Comparison of ENCODE assay signal across 15 cellular contexts in genomic region chr7:1885465-1886226, GRCh38.
DNase-seq lines count a peak whose midpoint lies in the region; ATAC-seq, FAIRE-seq and TF ChIP-seq lines count a peak whose summit lies in the region.
"Had no signal": no experiment of that assay in that cellular context is flagged by ENCODE, and none has a peak within 500 bp of the region (broad histone marks: within the 10 kb centered on the region; RNA-seq: fewer than 3 reads in every experiment).

No MANE protein-coding gene starts in this region.

- peaks cover 28% of the 10 kb centered on the region for H3K79me2 ChIP-seq in DND-41 (ENCODE audit: insufficient read depth, low read length)
- no peaks in the 10 kb centered on the region for H3K79me2 ChIP-seq in PC-3 (ENCODE audit: low read length)

- no peak for ATAC-seq in DND-41 (ENCODE audit: insufficient read depth, low read depth)
- no peak for ATAC-seq in WTC11
- ATAC-seq in right cardiac atrium = no peak
- no peak for ATAC-seq in PC-3
- ATAC-seq in HG03342 (IDR thresholded peaks at IDR 0.05; ENCODE audit: unreplicated experiment) = no peak

- POLR2A ChIA-PET in WTC11 (lab: Charles Lee) (no interaction called here), PC-3 (lab: Charles Lee; ENCODE audit: unreplicated experiment) (no interaction called here)

- no peak for FAIRE-seq in GM19239 (lab: Jason Lieb, UNC)
- FAIRE-seq: GM18507, H54 had no signal

- H3K4me2 ChIP-seq in DND-41 (ENCODE audit: insufficient read depth, low read length) (no peak overlapping the region), PC-3 (ENCODE audit: low read length) (no peak overlapping the region)
- H3K4me2 ChIP-seq: BLaER1 had no signal

- H3F3A ChIP-seq in PC-3 (ENCODE audit: low read length, unreplicated experiment) = no peaks in the 10 kb centered on the region

- no TSS peak for BruUV-seq in PC-3 (replicated peaks; lab: Mats Ljungman, UMichigan)

- peaks cover 71% of the 10 kb centered on the region for H3K36me3 ChIP-seq in DND-41 (ENCODE audit: insufficient read depth, low read length)
- H3K36me3 ChIP-seq in PC-3 (ENCODE audit: low read depth, low read length) = peaks cover 13% of the 10 kb centered on the region

- H3K27me3 ChIP-seq in DND-41 (ENCODE audit: insufficient read depth, low read length, poor library complexity) (no peaks in the 10 kb centered on the region), right cardiac atrium (ENCODE audit: control insufficient read depth, insufficient read depth) (no peaks in the 10 kb centered on the region), PC-3 (ENCODE audit: low read length) (no peaks in the 10 kb centered on the region)
- H3K27me3 ChIP-seq: BLaER1 had no signal

- H3K27ac Mint-ChIP-seq in CD14-positive monocyte = no peak overlapping the region
- H3K27ac Mint-ChIP-seq in WTC11 = 0 out of 2 replicates have a peak overlapping the region, but pooled peaks have one; percentile 27

- no peaks in the 10 kb centered on the region for H3K9me2 ChIP-seq in PC-3 (replicated peaks; ENCODE audit: low read length)

- H3K9ac ChIP-seq in DND-41 (ENCODE audit: low read depth, low read length) (no peak overlapping the region), PC-3 (ENCODE audit: low read length) (no peak overlapping the region)
- H3K9ac ChIP-seq: BLaER1 had no signal

- H3K4me1 Mint-ChIP-seq in CD14-positive monocyte (peaks cover 15% of the 10 kb centered on the region), WTC11 (no peaks in the 10 kb centered on the region)

- WGBS in right cardiac atrium = 90% methylated on average over 28 of the region's 28 CpGs

- H2AFZ ChIP-seq in DND-41 (ENCODE audit: low read depth, low read length) = no peak overlapping the region
- H2AFZ ChIP-seq in PC-3 (ENCODE audit: low read length) = no peak overlapping the region

- CTCF ChIA-PET in WTC11 (lab: Charles Lee) = interaction anchor here (3.4 kb wide), 1 partner anchor 18 kb away, joined by 12 read pairs; no protein-coding TSS in a partner anchor
- CTCF ChIA-PET in PC-3 (lab: Charles Lee) = no interaction called here

- H3K4me3 Mint-ChIP-seq in CD14-positive monocyte = peak overlapping the region in 1 of 2 donors; percentile 37
- H3K4me3 Mint-ChIP-seq in WTC11 = no peak overlapping the region

- H3K27me3 Mint-ChIP-seq in CD14-positive monocyte (ENCODE audit: low read depth in 3 of 3) (peaks cover 0 to 2% (median 0%) of the 10 kb centered on the region in 3 donors), WTC11 (ENCODE audit: low read depth) (no peaks in the 10 kb centered on the region)

- peak overlapping the region; percentile 75 for H3K27ac ChIP-seq in DND-41 (ENCODE audit: low read length)
- peak overlapping the region; percentile 7 for H3K27ac ChIP-seq in right cardiac atrium (ENCODE audit: low read length)
- no peak overlapping the region for H3K27ac ChIP-seq in PC-3 (ENCODE audit: low read length)
- H3K27ac ChIP-seq: BLaER1 had no signal

- H3K4me1 ChIP-seq in DND-41 (ENCODE audit: insufficient read depth, low read length) (peaks cover 62% of the 10 kb centered on the region), right cardiac atrium (ENCODE audit: control insufficient read depth, insufficient read depth, low read length) (peaks cover 8% of the 10 kb centered on the region), PC-3 (ENCODE audit: insufficient read depth, low read length) (peaks cover 19% of the 10 kb centered on the region)

- H3K9me3 Mint-ChIP-seq in CD14-positive monocyte (peaks cover 2 to 13% (median 5%) of the 10 kb centered on the region in 7 donors), WTC11 (peaks cover 16% of the 10 kb centered on the region)

- H3K4me3 ChIP-seq in DND-41 (ENCODE audit: low read depth in 1 of 2, low read length in 2 of 2) = no peak overlapping the region
- H3K4me3 ChIP-seq in right cardiac atrium (ENCODE audit: low read length) = no peak overlapping the region
- H3K4me3 ChIP-seq in PC-3 (ENCODE audit: low read length) = no peak overlapping the region
- H3K4me3 ChIP-seq: BLaER1 had no signal

- TF ChIP-seq CTCF in CD14-positive monocyte (IDR thresholded peaks at IDR 0.05) (no peak), DND-41 (IDR thresholded peaks at IDR 0.05; ENCODE audit: borderline replicate concordance, extremely low read depth, low read length, poor library complexity, severe bottlenecking) (no peak), WTC11 (IDR thresholded peaks at IDR 0.05) (no peak), PC-3 (conservative IDR thresholded peaks at IDR 0.05; ENCODE audit: low read depth, low read length) (no peak)

- H3K36me3 Mint-ChIP-seq in CD14-positive monocyte (peaks cover 33 to 43% of the 10 kb centered on the region in 2 donors), WTC11 (peaks cover 24% of the 10 kb centered on the region)

- peaks cover 18% of the 10 kb centered on the region for H3K9me3 ChIP-seq in DND-41 (ENCODE audit: insufficient read depth, low read length, severe bottlenecking)
- no peaks in the 10 kb centered on the region for H3K9me3 ChIP-seq in right cardiac atrium (ENCODE audit: control insufficient read depth, low read length)
- no peaks in the 10 kb centered on the region for H3K9me3 ChIP-seq in PC-3 (ENCODE audit: low read length)

- intact Hi-C loops in CD14-positive monocyte (cut with micrococcal nuclease) (no loop called here), right cardiac atrium (cut with DNase I) (no loop called here), PC-3 (cut with micrococcal nuclease) (no loop called here)

- DNase-seq in CD14-positive monocyte (ENCODE audit: low spot score) = peak; percentile 34
- DNase-seq in DND-41 = no peak
- no peak for DNase-seq in WTC11 (ENCODE audit: low spot score)
- DNase-seq in right cardiac atrium = peak in 2 of 3 donors; percentile 40 to 44
- DNase-seq in GM19239 (ENCODE audit: insufficient read length, low spot score) = no peak
- no peak for DNase-seq in PC-3
- no peak for DNase-seq in SIG-M5 treated with dmso at 0.1 percent for 504 hours (lab: John Stamatoyannopoulos, UW; ENCODE audit: unreplicated experiment)
- DNase-seq: NCI-H1417 treated with DMSO at 0.1 percent for 48 hours; NCI-H2029 treated with DMSO at 0.1 percent for 48 hours; NCI-H510A treated with DMSO at 0.1 percent for 48 hours; NK-92 treated with Interleukin-12 subunit alpha and Interleukin-12 subunit beta, amount 100 ng/mL, for 24 hours had no signal

- H4K20me1 ChIP-seq in DND-41 (ENCODE audit: insufficient read depth, low read length) (peaks cover 27% of the 10 kb centered on the region), PC-3 (ENCODE audit: low read length) (no peaks in the 10 kb centered on the region)

TF ChIP-seq in WTC11, 78 proteins besides CTCF, POLR2A, EP300 and RAD21 (continues in another document):
- TF ChIP-seq ELF4 (CRISPR knock-in tag; IDR thresholded peaks at IDR 0.05; ENCODE audit: low read depth) (no peak), ZNF396 (CRISPR knock-in tag; IDR thresholded peaks at IDR 0.05; ENCODE audit: borderline replicate concordance) (no peak), ZNF317 (CRISPR knock-in tag; IDR thresholded peaks at IDR 0.05; ENCODE audit: borderline replicate concordance, low read depth) (no peak), ATF1 (CRISPR knock-in tag; IDR thresholded peaks at IDR 0.05) (no peak), FOXP1 (CRISPR knock-in tag; IDR thresholded peaks at IDR 0.05; ENCODE audit: borderline replicate concordance) (no peak), ZNF423 (CRISPR knock-in tag; IDR thresholded peaks at IDR 0.05) (no peak), IRF2 (CRISPR knock-in tag; IDR thresholded peaks at IDR 0.05; ENCODE audit: borderline replicate concordance, low read depth) (no peak), ZNF512 (CRISPR knock-in tag; IDR thresholded peaks at IDR 0.05; ENCODE audit: borderline replicate concordance) (no peak), ERG (CRISPR knock-in tag; IDR thresholded peaks at IDR 0.05) (no peak)

Comparison
In these comparisons a context has a peak if more than half of its experiments do, and no peak if none do; other contexts are left out.
1. DNase-seq: peak in CD14-positive monocyte (single experiment) and right cardiac atrium (2 of 3); none in DND-41 (single experiment), WTC11 (single experiment), GM19239 (single experiment), PC-3 (single experiment) and SIG-M5 treated with dmso at 0.1 percent for 504 hours (single experiment).